21 cellular contexts compared by ENCODE assay signal in the genomic region with DNA sequence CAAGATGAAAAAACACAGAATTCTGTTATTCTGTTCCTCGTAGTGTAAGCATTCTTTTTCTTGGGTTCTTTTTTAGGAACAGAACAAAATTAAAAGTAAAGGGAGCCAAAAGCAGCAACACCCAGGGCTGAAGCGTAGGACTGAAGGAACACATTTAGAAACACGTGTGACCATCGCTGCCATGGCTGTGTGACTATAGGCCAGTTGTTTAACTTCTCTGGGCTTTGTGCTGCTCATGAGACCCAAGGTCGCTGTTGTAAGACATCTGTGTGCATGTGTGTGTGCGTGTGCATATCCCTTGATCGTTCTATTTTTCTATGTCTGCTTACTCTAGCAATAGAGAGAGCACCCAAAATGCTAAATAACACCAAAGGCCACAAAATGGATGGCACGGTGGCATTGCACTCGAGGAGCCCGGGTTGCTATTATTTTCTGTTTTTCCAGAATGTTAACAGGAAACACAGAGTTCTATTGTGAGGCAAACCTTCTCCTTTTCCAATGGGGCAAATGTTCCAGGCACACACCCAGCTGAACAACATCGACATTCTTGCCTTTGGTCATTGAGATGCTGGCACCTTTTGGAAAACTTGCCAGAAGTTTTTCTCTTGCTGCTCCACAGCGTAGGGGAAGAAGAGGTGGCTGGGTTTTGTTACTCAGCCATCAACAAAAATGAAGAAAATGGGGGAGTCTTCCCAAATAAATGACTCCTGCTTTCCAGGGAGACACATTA.
DNase-seq lines count a peak whose midpoint lies in the region; ATAC-seq and TF ChIP-seq lines count a peak whose summit lies in the region.
"Had no signal": no experiment of that assay in that cellular context is flagged by ENCODE, and none has a peak within 500 bp of the region (broad histone marks: within the 10 kb centered on the region; RNA-seq: fewer than 3 reads in every experiment).

No MANE protein-coding gene starts in this region.

- intact Hi-C loops in heart right ventricle (cut with DNase I) = loop anchor here in 2 of 10 donors (2.0 to 5.0 kb wide), 2 partner anchors 44 to 46 kb away; no protein-coding TSS in a partner anchor

- no peaks in the 10 kb centered on the region for H3K9me3 Mint-ChIP-seq in activated naive CD4-positive, alpha-beta T cell treated with anti-CD3 and anti-CD28 coated beads, Interleukin-2, amount 10 ng/mL, durations not matched to agents 7 days and 5 days
- H3K9me3 Mint-ChIP-seq: T-helper 2 cell treated with Interferon-gamma antibody and Interleukin-4, amounts not matched to agents 5 μg/mL and 100 μg/mL, for 36 hours had no signal

- H3K9ac ChIP-seq in adipocyte (ENCODE audit: low read length) = peak overlapping the region; percentile 23
- H3K9ac ChIP-seq in skeletal muscle satellite cell (ENCODE audit: low read depth, low read length) = peak overlapping the region; percentile 27
- H3K9ac ChIP-seq: KMS-11 had no signal

- no peaks in the 10 kb centered on the region for H3K27me3 ChIP-seq in adipocyte (replicated peaks; ENCODE audit: control insufficient read depth, insufficient read depth, low read length)
- H3K27me3 ChIP-seq in heart right ventricle = no peaks in the 10 kb centered on the region
- H3K27me3 ChIP-seq in skeletal muscle satellite cell (ENCODE audit: control insufficient read depth, insufficient read depth, low read length) = no peaks in the 10 kb centered on the region

- H3K9me3 ChIP-seq in adipocyte (ENCODE audit: control insufficient read depth, low read length) (no peaks in the 10 kb centered on the region), heart right ventricle (peaks cover 0 to 9% (median 0%) of the 10 kb centered on the region in 11 donors), skeletal muscle satellite cell (replicated peaks; ENCODE audit: low read length) (no peaks in the 10 kb centered on the region)

- H3K36me3 Mint-ChIP-seq in activated naive CD4-positive, alpha-beta T cell treated with anti-CD3 and anti-CD28 coated beads, Interleukin-2, amount 10 ng/mL, durations not matched to agents 7 days and 5 days = no peaks in the 10 kb centered on the region
- H3K36me3 Mint-ChIP-seq: activated naive CD8-positive, alpha-beta T cell; natural killer cell had no signal

- no peaks in the 10 kb centered on the region for H3K27me3 Mint-ChIP-seq in activated naive CD4-positive, alpha-beta T cell treated with anti-CD3 and anti-CD28 coated beads, Interleukin-2, amount 10 ng/mL, durations not matched to agents 7 days and 5 days

- H3K4me3 ChIP-seq in adipocyte (ENCODE audit: low read length) = peak overlapping the region; percentile 15
- H3K4me3 ChIP-seq in heart right ventricle = no peak overlapping the region
- H3K4me3 ChIP-seq in skeletal muscle satellite cell (ENCODE audit: low read length) = no peak overlapping the region

- peak overlapping the region; percentile 77 for H3K4me2 ChIP-seq in skeletal muscle satellite cell (ENCODE audit: low read length)
- H3K4me2 ChIP-seq: KMS-11 had no signal

- no peak overlapping the region for H3K27ac Mint-ChIP-seq in activated naive CD4-positive, alpha-beta T cell treated with anti-CD3 and anti-CD28 coated beads, Interleukin-2, amount 10 ng/mL, durations not matched to agents 7 days and 5 days
- H3K27ac Mint-ChIP-seq: activated CD8-positive, alpha-beta T cell treated with anti-CD3 and anti-CD28 coated beads for 36 hours; activated naive CD8-positive, alpha-beta T cell; activated T-cell treated with anti-CD3 and anti-CD28 coated beads, Interleukin-2, amount 50 U/mL, for 24 hours; natural killer cell; T-helper 2 cell treated with Interferon-gamma antibody and Interleukin-4, amounts not matched to agents 5 μg/mL and 100 μg/mL, for 36 hours had no signal

- no peak for TF ChIP-seq CTCF in C4-2B (conservative IDR thresholded peaks at IDR 0.05)
- TF ChIP-seq CTCF in heart right ventricle (IDR thresholded peaks at IDR 0.05) = no peak

- H3K36me3 ChIP-seq in adipocyte (ENCODE audit: control insufficient read depth, insufficient read depth, low read length, severe bottlenecking) (no peaks in the 10 kb centered on the region), heart right ventricle (no peaks in the 10 kb centered on the region), skeletal muscle satellite cell (ENCODE audit: insufficient read depth, low read length) (no peaks in the 10 kb centered on the region)

- 75 to 79% methylated on average over 12 of the region's 12 CpGs for WGBS in heart right ventricle, 2 donors

- DNase-seq in adipocyte (ENCODE audit: low read depth) = no peak
- DNase-seq in heart right ventricle = no peak
- DNase-seq in activated naive CD4-positive, alpha-beta T cell treated with anti-CD3 and anti-CD28 coated beads, Interleukin-2, amount 10 ng/mL, durations not matched to agents 7 days and 5 days = no peak
- no peak for DNase-seq in HUDEP-2 (lab: John Stamatoyannopoulos, UW; ENCODE audit: unreplicated experiment in 76 of 76)
- DNase-seq in NCI-H774 (lab: John Stamatoyannopoulos, UW) = no peak
- DNase-seq: activated CD4-positive, CD25-positive, alpha-beta regulatory T cell; activated CD8-positive, alpha-beta T cell treated with anti-CD3 and anti-CD28 coated beads for 36 hours; activated T-cell treated with anti-CD3 and anti-CD28 coated beads, Interleukin-2, amount 50 U/mL, for 24 hours; effector CD8-positive, alpha-beta T cell; H9; natural killer cell; NCI-H1048; NCI-H2081; stimulated activated CD4-positive, alpha-beta T cell treated with anti-CD3 and anti-CD28 coated beads, Interleukin-12 subunit alpha, Interleukin-12 subunit beta, amount 100 ng/mL, for 4 hours had no signal

- peaks cover 2% of the 10 kb centered on the region for H3K4me1 Mint-ChIP-seq in activated naive CD4-positive, alpha-beta T cell treated with anti-CD3 and anti-CD28 coated beads, Interleukin-2, amount 10 ng/mL, durations not matched to agents 7 days and 5 days
- H3K4me1 Mint-ChIP-seq: natural killer cell had no signal

- CTCF ChIA-PET in activated naive CD4-positive, alpha-beta T cell treated with anti-CD3 and anti-CD28 coated beads, Interleukin-2, amount 10 ng/mL, durations not matched to agents 7 days and 5 days (lab: Charles Lee) = no interaction called here

- H3K4me1 ChIP-seq in adipocyte (ENCODE audit: control insufficient read depth, insufficient read depth, low read length) (peaks cover 24% of the 10 kb centered on the region), heart right ventricle (peaks cover 4 to 31% (median 25%) of the 10 kb centered on the region in 9 donors), skeletal muscle satellite cell (ENCODE audit: control insufficient read depth, insufficient read depth, low read length) (peaks cover 28% of the 10 kb centered on the region)

- ATAC-seq in heart right ventricle (peak in 2 of 8 donors; percentile 2 to 8), HG03565 (IDR thresholded peaks at IDR 0.05; ENCODE audit: unreplicated experiment) (no peak)
- ATAC-seq: activated CD8-positive, alpha-beta T cell treated with anti-CD3 and anti-CD28 coated beads for 36 hours; natural killer cell had no signal

- H3K4me3 Mint-ChIP-seq in activated naive CD4-positive, alpha-beta T cell treated with anti-CD3 and anti-CD28 coated beads, Interleukin-2, amount 10 ng/mL, durations not matched to agents 7 days and 5 days = no peak overlapping the region
- H3K4me3 Mint-ChIP-seq: activated CD8-positive, alpha-beta T cell treated with anti-CD3 and anti-CD28 coated beads for 36 hours; activated naive CD8-positive, alpha-beta T cell; activated T-cell treated with anti-CD3 and anti-CD28 coated beads, Interleukin-2, amount 50 U/mL, for 24 hours; H9; natural killer cell; T-helper 2 cell treated with Interferon-gamma antibody and Interleukin-4, amounts not matched to agents 5 μg/mL and 100 μg/mL, for 36 hours had no signal

- peak overlapping the region; percentile 10 for H3K27ac ChIP-seq in C4-2B
- H3K27ac ChIP-seq in heart right ventricle = peak overlapping the region; percentile 37 to 90 (median 82)
- H3K27ac ChIP-seq: HL-60, KMS-11 had no signal
